In genomic region chr3:29642393-29643033, GRCh38 we compare ENCODE assay signal across 9 cellular contexts.
DNase-seq lines count a peak whose midpoint lies in the region; ATAC-seq and TF ChIP-seq lines count a peak whose summit lies in the region.
"Had no signal": no experiment of that assay in that cellular context is flagged by ENCODE, and none has a peak within 500 bp of the region (broad histone marks: within the 10 kb centered on the region; RNA-seq: fewer than 3 reads in every experiment).

No MANE protein-coding gene starts in this region.

- H3K27ac Mint-ChIP-seq in activated CD4-positive, alpha-beta T cell treated with anti-CD3 and anti-CD28 coated beads, Interleukin-2, amount 10 ng/mL, durations not matched to agents 7 days and 5 days = no peak overlapping the region

- TF ChIP-seq CTCF in VCaP (conservative IDR thresholded peaks at IDR 0.05) = no peak

- POLR2A ChIA-PET in activated CD4-positive, alpha-beta T cell treated with anti-CD3 and anti-CD28 coated beads, Interleukin-2, amount 10 ng/mL, durations not matched to agents 7 days and 5 days (lab: Charles Lee) = no interaction called here

- H3K4me3 Mint-ChIP-seq in activated CD4-positive, alpha-beta T cell treated with anti-CD3 and anti-CD28 coated beads, Interleukin-2, amount 10 ng/mL, durations not matched to agents 7 days and 5 days = no peak overlapping the region

- intact Hi-C loops in Right ventricle myocardium superior (cut with DNase I) (no loop called here), sciatic nerve (cut with DNase I) (no loop called here)

- no peaks in the 10 kb centered on the region for H3K36me3 Mint-ChIP-seq in activated CD4-positive, alpha-beta T cell treated with anti-CD3 and anti-CD28 coated beads, Interleukin-2, amount 10 ng/mL, durations not matched to agents 7 days and 5 days (ENCODE audit: low read depth)

- no peaks in the 10 kb centered on the region for H3K9me3 Mint-ChIP-seq in activated CD4-positive, alpha-beta T cell treated with anti-CD3 and anti-CD28 coated beads, Interleukin-2, amount 10 ng/mL, durations not matched to agents 7 days and 5 days

- H3K27me3 Mint-ChIP-seq in activated CD4-positive, alpha-beta T cell treated with anti-CD3 and anti-CD28 coated beads, Interleukin-2, amount 10 ng/mL, durations not matched to agents 7 days and 5 days = no peaks in the 10 kb centered on the region

- H3K4me1 Mint-ChIP-seq in activated CD4-positive, alpha-beta T cell treated with anti-CD3 and anti-CD28 coated beads, Interleukin-2, amount 10 ng/mL, durations not matched to agents 7 days and 5 days = no peaks in the 10 kb centered on the region

- ATAC-seq in Right ventricle myocardium superior (ENCODE audit: poor library complexity) = peak; percentile 91
- ATAC-seq in sciatic nerve = peak; percentile 61
- ATAC-seq in HG03159 (IDR thresholded peaks at IDR 0.05; ENCODE audit: unreplicated experiment) = no peak

- peak overlapping the region; percentile 9; the same call in 1 of the 2 replicates for H3K27ac ChIP-seq in VCaP

- DNase-seq in ELF-1 (ENCODE audit: low read depth, low spot score) (peak; percentile 10), Right ventricle myocardium superior (no peak), sciatic nerve (ENCODE audit: low spot score) (no peak), NAMALWA (ENCODE audit: low spot score) (no peak), NCI-H2196 treated with DMSO at 0.1 percent for 48 hours (lab: John Stamatoyannopoulos, UW; ENCODE audit: unreplicated experiment) (no peak)
- no peak for DNase-seq in activated CD4-positive, alpha-beta T cell treated with anti-CD3 and anti-CD28 coated beads, Interleukin-2, amount 10 ng/mL, durations not matched to agents 7 days and 5 days
- DNase-seq: MM.1S had no signal

- CTCF ChIA-PET in activated CD4-positive, alpha-beta T cell treated with anti-CD3 and anti-CD28 coated beads, Interleukin-2, amount 10 ng/mL, durations not matched to agents 7 days and 5 days (lab: Charles Lee) = no interaction called here
